Comparison of ENCODE assay signal across 1 cellular context in genomic region chr9:87395804-87396458, GRCh38.
A peak's percentile ranks its signal among the peaks of the same experiment; 100 is the strongest.
TF ChIP-seq lines count a peak whose summit lies in the region.

No MANE protein-coding gene starts in this region.

TF ChIP-seq in HepG2, 621 proteins besides CTCF, POLR2A, EP300 and RAD21 (continued from another document):
- TF ChIP-seq MEF2D (CRISPR knock-in tag; IDR thresholded peaks at IDR 0.05) (no peak), ARID4A (CRISPR knock-in tag; IDR thresholded peaks at IDR 0.05; ENCODE audit: borderline replicate concordance) (peak; percentile 52; the same call in 1 of the 2 replicates), ETV5 (CRISPR knock-in tag; IDR thresholded peaks at IDR 0.05; ENCODE audit: borderline replicate concordance) (no peak), KAT8 (CRISPR knock-in tag; IDR thresholded peaks at IDR 0.05) (peak; percentile 63; the same call in 1 of the 2 replicates), ARHGAP35 (CRISPR knock-in tag; IDR thresholded peaks at IDR 0.05; ENCODE audit: borderline replicate concordance) (no peak), ZBTB38 (CRISPR knock-in tag; IDR thresholded peaks at IDR 0.05) (no peak), ZNF772 (CRISPR knock-in tag; IDR thresholded peaks at IDR 0.05) (peak; percentile 33; the same call in 1 of the 2 replicates), NCOA2 (CRISPR knock-in tag; IDR thresholded peaks at IDR 0.05) (peak; percentile 63), KDM4B (CRISPR knock-in tag; IDR thresholded peaks at IDR 0.05) (no peak), TRAFD1 (CRISPR knock-in tag; IDR thresholded peaks at IDR 0.05; ENCODE audit: borderline replicate concordance) (no peak), SNAI1 (CRISPR knock-in tag; IDR thresholded peaks at IDR 0.05; ENCODE audit: borderline replicate concordance) (no peak), NR2F2 (IDR thresholded peaks at IDR 0.05; ENCODE audit: borderline replicate concordance, low read depth) (peak; percentile 96), RELA (CRISPR knock-in tag; IDR thresholded peaks at IDR 0.05) (no peak), YEATS4 (CRISPR knock-in tag; IDR thresholded peaks at IDR 0.05; ENCODE audit: borderline replicate concordance) (no peak)
- TF ChIP-seq, protein P1, sequence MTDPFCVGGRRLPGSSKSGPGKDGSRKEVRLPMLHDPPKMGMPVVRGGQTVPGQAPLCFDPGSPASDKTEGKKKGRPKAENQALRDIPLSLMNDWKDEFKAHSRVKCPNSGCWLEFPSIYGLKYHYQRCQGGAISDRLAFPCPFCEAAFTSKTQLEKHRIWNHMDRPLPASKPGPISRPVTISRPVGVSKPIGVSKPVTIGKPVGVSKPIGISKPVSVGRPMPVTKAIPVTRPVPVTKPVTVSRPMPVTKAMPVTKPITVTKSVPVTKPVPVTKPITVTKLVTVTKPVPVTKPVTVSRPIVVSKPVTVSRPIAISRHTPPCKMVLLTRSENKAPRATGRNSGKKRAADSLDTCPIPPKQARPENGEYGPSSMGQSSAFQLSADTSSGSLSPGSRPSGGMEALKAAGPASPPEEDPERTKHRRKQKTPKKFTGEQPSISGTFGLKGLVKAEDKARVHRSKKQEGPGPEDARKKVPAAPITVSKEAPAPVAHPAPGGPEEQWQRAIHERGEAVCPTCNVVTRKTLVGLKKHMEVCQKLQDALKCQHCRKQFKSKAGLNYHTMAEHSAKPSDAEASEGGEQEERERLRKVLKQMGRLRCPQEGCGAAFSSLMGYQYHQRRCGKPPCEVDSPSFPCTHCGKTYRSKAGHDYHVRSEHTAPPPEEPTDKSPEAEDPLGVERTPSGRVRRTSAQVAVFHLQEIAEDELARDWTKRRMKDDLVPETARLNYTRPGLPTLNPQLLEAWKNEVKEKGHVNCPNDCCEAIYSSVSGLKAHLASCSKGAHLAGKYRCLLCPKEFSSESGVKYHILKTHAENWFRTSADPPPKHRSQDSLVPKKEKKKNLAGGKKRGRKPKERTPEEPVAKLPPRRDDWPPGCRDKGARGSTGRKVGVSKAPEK (CRISPR knock-in tag; IDR thresholded peaks at IDR 0.05; ENCODE audit: borderline replicate concordance), result peak; percentile 82; the same call in 1 of the 2 replicates
- TF ChIP-seq, protein P2, sequence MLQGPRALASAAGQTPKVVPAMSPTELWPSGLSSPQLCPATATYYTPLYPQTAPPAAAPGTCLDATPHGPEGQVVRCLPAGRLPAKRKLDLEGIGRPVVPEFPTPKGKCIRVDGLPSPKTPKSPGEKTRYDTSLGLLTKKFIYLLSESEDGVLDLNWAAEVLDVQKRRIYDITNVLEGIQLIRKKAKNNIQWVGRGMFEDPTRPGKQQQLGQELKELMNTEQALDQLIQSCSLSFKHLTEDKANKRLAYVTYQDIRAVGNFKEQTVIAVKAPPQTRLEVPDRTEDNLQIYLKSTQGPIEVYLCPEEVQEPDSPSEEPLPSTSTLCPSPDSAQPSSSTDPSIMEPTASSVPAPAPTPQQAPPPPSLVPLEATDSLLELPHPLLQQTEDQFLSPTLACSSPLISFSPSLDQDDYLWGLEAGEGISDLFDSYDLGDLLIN (CRISPR knock-in tag; IDR thresholded peaks at IDR 0.05; ENCODE audit: borderline replicate concordance), result no peak
